8 cellular contexts compared by ENCODE assay signal in genomic region chr13:44035400-44035799, GRCh38.
"Had no signal": no experiment of that assay in that cellular context is flagged by ENCODE, and none has a peak within 500 bp of the region (broad histone marks: within the 10 kb centered on the region; RNA-seq: fewer than 3 reads in every experiment).

No MANE protein-coding gene starts in this region.

- ATAC-seq: GM12878 had no signal

- FAIRE-seq: G401.6, GM12878, GM12891, GM12892, GM18507, GM19239 had no signal

- H3K4me3 ChIP-seq: GM12878 had no signal

- DNase-seq: GDM1, GF-D8 had no signal
